8 cellular contexts compared by ENCODE assay signal in genomic region chr6:71248306-71248705, GRCh38. TPM values are rescaled to one million over a fixed set of nuclear protein-coding genes. Genes with fewer than 3 reads are reported as not detected.
DNase-seq lines count a peak whose midpoint lies in the region; ATAC-seq and TF ChIP-seq lines count a peak whose summit lies in the region.

No MANE protein-coding gene starts in this region.

- no peaks in the 10 kb centered on the region for H3K36me3 ChIP-seq in SK-N-SH (replicated peaks in 1 of 2; ENCODE audit: control insufficient read depth in 1 of 2, insufficient read depth in 2 of 2, low read length in 1 of 2)

- H3K4me2 ChIP-seq in SK-N-SH = no peak overlapping the region

- H3K27me3 ChIP-seq in SK-N-SH (ENCODE audit: insufficient read depth) = no peaks in the 10 kb centered on the region

- TF ChIP-seq EP300 in SK-N-SH (IDR thresholded peaks at IDR 0.05; ENCODE audit: borderline replicate concordance in 1 of 2, low read depth in 1 of 2, low read length in 1 of 2) = no peak

- peaks cover 22% of the 10 kb centered on the region for H3F3A ChIP-seq in SK-N-SH (replicated peaks; ENCODE audit: insufficient read depth)

- H3K4me3 ChIP-seq in SK-N-SH (ENCODE audit: low read depth in 2 of 2, low read length in 1 of 2) = no peak overlapping the region

- no peak overlapping the region for H3K9ac ChIP-seq in SK-N-SH

- TF ChIP-seq RAD21 in SK-N-SH (IDR thresholded peaks at IDR 0.05; ENCODE audit: low read length) = no peak

- H4K20me1 ChIP-seq in SK-N-SH (ENCODE audit: insufficient read depth) = no peaks in the 10 kb centered on the region

- ATAC-seq in HG03159 (IDR thresholded peaks at IDR 0.05; ENCODE audit: unreplicated experiment) = peak; percentile 89

- peak; percentile 78 for DNase-seq in NCI-H2171 treated with DMSO at 0.1 percent for 48 hours (lab: John Stamatoyannopoulos, UW)
- no peak for DNase-seq in NCI-H2171 (lab: John Stamatoyannopoulos, UW)
- no peak for DNase-seq in SK-N-SH
- peak; percentile 9 to 26 for DNase-seq in hippocampal formation (lab: John Stamatoyannopoulos, UW)
- DNase-seq in stimulated activated CD4-positive, alpha-beta T cell treated with anti-CD3 and anti-CD28 coated beads, Interleukin-2, amount 100 ng/mL, for 48 hours = no peak
- DNase-seq in OCI-M2 (lab: John Stamatoyannopoulos, UW; ENCODE audit: unreplicated experiment) = no peak
- no peak for DNase-seq in activated CD8-positive, alpha-beta memory T cell treated with anti-CD3 and anti-CD28 coated beads for 24 hours

- H3K9me3 ChIP-seq in SK-N-SH = no peaks in the 10 kb centered on the region

- no peak for TF ChIP-seq CTCF in SK-N-SH (IDR thresholded peaks at IDR 0.05)

- no peaks in the 10 kb centered on the region for H3K9me2 ChIP-seq in SK-N-SH

- POLR2A ChIA-PET in SK-N-SH (lab: Yijun Ruan, JAX) = no interaction called here

- CTCF ChIA-PET in SK-N-SH (lab: Yijun Ruan, JAX) = interaction anchor here (1.5 kb wide), 1 partner anchor 58 kb away, joined by 6 read pairs; no protein-coding TSS in a partner anchor

- H3K4me1 ChIP-seq in SK-N-SH (ENCODE audit: control insufficient read depth in 1 of 2, insufficient read depth in 2 of 2, low read depth in 1 of 2, low read length in 1 of 2) = peaks cover 4 to 32% of the 10 kb centered on the region in 2 experiments; a peak in 3 of 4 replicates

- no peaks in the 10 kb centered on the region for H3K79me2 ChIP-seq in SK-N-SH (ENCODE audit: insufficient read depth)

- H2AFZ ChIP-seq in SK-N-SH (ENCODE audit: low read depth) = no peak overlapping the region

- H3K27ac ChIP-seq in SK-N-SH (ENCODE audit: low read depth in 2 of 2, low read length in 1 of 2) = peak overlapping the region; percentile 14 to 25; a peak in 1 of 4 replicates

TF ChIP-seq in SK-N-SH, 30 proteins besides CTCF, POLR2A, EP300 and RAD21:
- TF ChIP-seq TCF12 (IDR thresholded peaks at IDR 0.05) (peak; percentile 52; the same call in 1 of the 2 replicates), NFIC (IDR thresholded peaks at IDR 0.05; ENCODE audit: borderline replicate concordance) (peak; percentile 51), JUND (IDR thresholded peaks at IDR 0.05) (peak; percentile 9; the same call in 1 of the 2 replicates), RXRA (IDR thresholded peaks at IDR 0.05; ENCODE audit: borderline replicate concordance, low read depth) (no peak), FOSL2 (IDR thresholded peaks at IDR 0.05; ENCODE audit: borderline replicate concordance, low read depth) (peak; percentile 24; the same call in 1 of the 2 replicates)

RNA-seq across cellular contexts. Expression of gene OGFRL1, which starts 40.3 kb away (rescaled TPM):
- 2.4 and 3.3 TPM in 2 replicates for polyA plus RNA-seq in SK-N-SH (2012; rRNA removed)
- polyA plus RNA-seq in SK-N-SH (2012; cell fraction: cytosol; rRNA removed) = 4.4 and 5.7 TPM in 2 replicates
- polyA plus RNA-seq in SK-N-SH (2012; cell fraction: nucleus; rRNA removed) = 1.1 and 2.3 TPM in 2 replicates

Comparison
In these comparisons a context has a peak if more than half of its experiments do, and no peak if none do; other contexts are left out.
1. DNase-seq: peak in NCI-H2171 treated with DMSO at 0.1 percent for 48 hours (single experiment) and hippocampal formation (2 of 2); none in NCI-H2171 (single experiment), SK-N-SH (single experiment), stimulated activated CD4-positive, alpha-beta T cell treated with anti-CD3 and anti-CD28 coated beads, Interleukin-2, amount 100 ng/mL, for 48 hours (0 of 2), OCI-M2 (single experiment) and activated CD8-positive, alpha-beta memory T cell treated with anti-CD3 and anti-CD28 coated beads for 24 hours (single experiment).